ENCODE assay signal across 8 cellular contexts in the genomic region with DNA sequence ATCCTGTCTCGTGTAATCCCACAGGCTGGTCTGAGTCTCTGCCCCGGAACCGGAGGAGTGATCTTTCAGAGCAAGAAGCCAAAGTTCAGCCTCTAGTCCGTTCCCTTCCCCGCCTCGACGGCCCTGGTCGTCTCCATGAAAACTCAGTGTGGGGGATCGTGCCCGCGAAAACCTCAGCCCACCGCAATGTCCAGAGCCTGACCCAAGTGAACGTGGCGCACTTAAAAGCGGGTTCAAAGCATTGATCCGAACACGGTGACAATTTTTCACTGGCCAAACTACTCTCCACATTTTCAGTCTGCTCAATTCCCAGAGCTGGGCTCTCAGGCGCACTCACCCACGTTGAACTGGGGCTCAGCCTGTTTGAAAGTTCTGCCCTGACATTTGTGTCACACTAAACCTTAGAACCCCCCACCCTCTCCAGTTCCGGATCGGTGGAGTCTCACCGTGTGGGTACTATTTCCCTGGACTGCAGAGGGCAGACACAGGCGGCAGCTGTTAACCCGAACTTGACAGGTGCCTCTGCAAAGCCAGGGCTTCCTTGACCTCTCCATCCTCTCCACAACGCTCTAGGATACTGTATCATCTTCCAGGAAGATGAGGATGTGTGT. TPM values are rescaled to one million over a fixed set of nuclear protein-coding genes. Genes with fewer than 3 reads are reported as not detected.
DNase-seq lines count a peak whose midpoint lies in the region; ATAC-seq lines count a peak whose summit lies in the region.

No MANE protein-coding gene starts in this region.

- no peaks in the 10 kb centered on the region for H3K9me3 ChIP-seq in HUES64 (ENCODE audit: insufficient read depth, low read depth, low read length)

- H3K27ac ChIP-seq in HUES64 (ENCODE audit: low read depth, low read length): no peak overlapping the region
- peak overlapping the region; percentile 23 for H3K27ac ChIP-seq in rectal smooth muscle tissue (ENCODE audit: low read depth, low read length)

- peaks cover 11% of the 10 kb centered on the region; the same call in 1 of the 2 replicates for H3K4me1 ChIP-seq in HUES64 (ENCODE audit: insufficient read depth, low read length)
- H3K4me1 ChIP-seq in rectal smooth muscle tissue (ENCODE audit: control insufficient read depth, insufficient read depth, low read length): peaks cover 9% of the 10 kb centered on the region

- ATAC-seq in left cardiac atrium: peak; percentile 2 to 31
- no peak for ATAC-seq in HG02884 (IDR thresholded peaks at IDR 0.05; ENCODE audit: unreplicated experiment)
- ATAC-seq in HG03432 (IDR thresholded peaks at IDR 0.05; ENCODE audit: unreplicated experiment): no peak

- H3K27me3 ChIP-seq in HUES64 (ENCODE audit: insufficient read depth, low read length) (peaks cover 50% of the 10 kb centered on the region), rectal smooth muscle tissue (ENCODE audit: control insufficient read depth, insufficient read depth, low read length) (no peaks in the 10 kb centered on the region)

- DNase-seq in CD1c-positive myeloid dendritic cell (ENCODE audit: extremely low spot score) (peak; percentile 7), left cardiac atrium (peak; percentile 53), NCI-H226 (no peak)
- DNase-seq in activated CD8-positive, alpha-beta memory T cell treated with anti-CD3 and anti-CD28 coated beads, Interleukin-2, amount 50 U/mL, for 48 hours: peak; percentile 52

- H3K36me3 ChIP-seq in HUES64 (ENCODE audit: insufficient read depth, low read length): no peaks in the 10 kb centered on the region
- no peaks in the 10 kb centered on the region for H3K36me3 ChIP-seq in rectal smooth muscle tissue (ENCODE audit: control insufficient read depth, insufficient read depth, low read length)

- H3K4me3 ChIP-seq in HUES64 (ENCODE audit: low read length) (peak overlapping the region; percentile 79), rectal smooth muscle tissue (ENCODE audit: low read length) (peak overlapping the region; percentile 72)

- intact Hi-C loops in left cardiac atrium (cut with DNase I): loop anchor here in 1 of 2 donors (10.0 kb wide), 1 partner anchor 224 kb away; no protein-coding TSS in a partner anchor

- 3% methylated on average over 24 of the region's 25 CpGs for WGBS in HUES64

- H3K9ac ChIP-seq in HUES64 (ENCODE audit: low read depth, low read length) (peak overlapping the region; percentile 71; the same call in 1 of the 2 replicates), rectal smooth muscle tissue (ENCODE audit: low read length) (no peak overlapping the region)

RNA-seq across cellular contexts. Expression of a gene that starts 0.9 kb away (rescaled TPM):
- polyA plus RNA-seq in HUES64 (2013, experiment 1 of 2): 19.5 TPM
- 16.2 TPM for polyA plus RNA-seq in HUES64 (2013, experiment 2 of 2)
- total RNA-seq in left cardiac atrium: 10 to 100 TPM in 1 of 2 donors, 1 to 10 TPM in 1; 9.4 to 15.3 TPM

Comparison
In these comparisons a context has a peak if more than half of its experiments do, and no peak if none do; other contexts are left out.
1. ATAC-seq: peak in left cardiac atrium (2 of 2); none in HG02884 (single experiment) and HG03432 (single experiment).